15 cellular contexts compared by ENCODE assay signal in genomic region chr9:116088396-116088795, GRCh38.
"Had no signal": no experiment of that assay in that cellular context is flagged by ENCODE, and none has a peak within 500 bp of the region (broad histone marks: within the 10 kb centered on the region; RNA-seq: fewer than 3 reads in every experiment).

No MANE protein-coding gene starts in this region.

- FAIRE-seq: kidney had no signal

- H3K79me2 ChIP-seq: hepatocyte had no signal

- DNase-seq: activated CD4-positive, alpha-beta T cell treated with anti-CD3 and anti-CD28 coated beads, Interleukin-2, amount 50 U/mL, for 1 hour; activated CD4-positive, CD25-positive, alpha-beta regulatory T cell; activated CD8-positive, alpha-beta memory T cell treated with anti-CD3 and anti-CD28 coated beads for 24 hours; activated naive CD8-positive, alpha-beta T cell treated with anti-CD3 and anti-CD28 coated beads for 36 hours; dermis blood vessel endothelial cell; effector memory CD8-positive, alpha-beta T cell; kidney; posterior cingulate gyrus; stimulated activated CD4-positive, alpha-beta T cell treated with anti-CD3 and anti-CD28 coated beads, Interleukin-15, amount 100 ng/mL, for 24 hours; stimulated activated CD4-positive, alpha-beta T cell treated with anti-CD3 and anti-CD28 coated beads, Interleukin-4, amount 100 ng/mL, for 24 hours; stimulated activated naive CD4-positive, alpha-beta T cell; transverse colon had no signal

- H3K4me2 ChIP-seq: hepatocyte had no signal

- ATAC-seq: effector memory CD8-positive, alpha-beta T cell; natural killer cell treated with Interleukin-12 subunit alpha and Interleukin-12 subunit beta and Interleukin-15 and Interleukin-18, amount 100 ng/mL, for 72 hours had no signal

- H3K4me3 ChIP-seq: hepatocyte, right atrium auricular region, transverse colon had no signal

- H3K9me3 ChIP-seq: right atrium auricular region, transverse colon had no signal

- H3K36me3 ChIP-seq: right atrium auricular region, transverse colon had no signal

- H3K27me3 ChIP-seq: hepatocyte, right atrium auricular region, transverse colon had no signal

- H3K4me1 ChIP-seq: transverse colon had no signal
